32 cellular contexts compared by ENCODE assay signal in the genomic region with DNA sequence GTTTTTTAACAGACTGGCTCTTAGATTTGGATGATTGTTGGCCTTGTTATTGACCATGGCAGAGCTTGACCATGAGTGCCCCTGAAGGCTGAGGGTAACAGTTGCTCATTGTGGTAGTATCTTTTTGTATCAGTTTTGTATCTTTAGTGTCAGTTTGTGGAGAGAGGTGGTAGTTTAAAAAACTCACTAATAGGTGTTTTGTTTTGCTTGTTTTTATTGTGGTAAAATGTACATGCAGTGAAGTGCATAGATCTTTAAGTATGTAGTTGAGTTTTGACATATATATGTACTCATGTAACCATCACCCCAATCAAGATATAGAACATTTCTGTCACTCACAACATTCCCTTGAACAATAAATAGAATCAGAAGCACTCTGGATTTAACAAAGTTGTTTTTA. TPM values are rescaled to one million over a fixed set of nuclear protein-coding genes. Genes with fewer than 3 reads are reported as not detected.
A peak's percentile ranks its signal among the peaks of the same experiment; 100 is the strongest.
DNase-seq lines count a peak whose midpoint lies in the region; ATAC-seq and TF ChIP-seq lines count a peak whose summit lies in the region.
"Had no signal": no experiment of that assay in that cellular context is flagged by ENCODE, and none has a peak within 500 bp of the region (broad histone marks: within the 10 kb centered on the region; RNA-seq: fewer than 3 reads in every experiment).

No MANE protein-coding gene starts in this region.

- peak overlapping the region in 8 of 11 experiments; percentile 2 to 74 (median 24); a peak in 11 of 22 replicates for H3K4me2 ChIP-seq in BLaER1 treated with 17β-estradiol and CSF1 and Interleukin-3, amounts not matched to agents 10 nM and 100 nM
- H3K4me2 ChIP-seq: A549, PC-9 had no signal

- intact Hi-C loops in posterior vena cava (cut with DNase I), result no loop called here

- H3K27ac ChIP-seq in BLaER1 treated with 17β-estradiol and CSF1 and Interleukin-3, amounts not matched to agents 10 nM and 100 nM, result no peak overlapping the region
- no peak overlapping the region for H3K27ac ChIP-seq in tibial nerve
- H3K27ac ChIP-seq: A549, body of pancreas, esophagus squamous epithelium, foreskin keratinocyte, heart left ventricle, left ventricle myocardium inferior, PC-9, upper lobe of right lung had no signal

- no peaks in the 10 kb centered on the region for H3K9me3 Mint-ChIP-seq in activated T-helper 17 cell treated with anti-CD3 and anti-CD28 coated beads, Interleukin-2, amount 50 U/mL, for 72 hours
- H3K9me3 Mint-ChIP-seq: CD8-positive, alpha-beta T cell; stimulated activated naive B cell treated with anti-CD40 and anti-IgM and Interleukin-4, amounts not matched to agents 10 μg/mL and 1 μg/mL and 100 μg/mL, for 72 hours had no signal

- H3K36me3 ChIP-seq in BLaER1 treated with 17β-estradiol and CSF1 and Interleukin-3, amounts not matched to agents 10 nM and 100 nM, result peaks cover 0 to 40% (median 17%) of the 10 kb centered on the region in 11 experiments; a peak in 14 of 22 replicates
- no peaks in the 10 kb centered on the region for H3K36me3 ChIP-seq in tibial nerve
- H3K36me3 ChIP-seq: esophagus squamous epithelium, heart left ventricle, left ventricle myocardium inferior, upper lobe of right lung had no signal

- peak overlapping the region; percentile 10 for H3K4me3 Mint-ChIP-seq in activated T-helper 17 cell treated with anti-CD3 and anti-CD28 coated beads, Interleukin-2, amount 50 U/mL, for 72 hours
- H3K4me3 Mint-ChIP-seq: CD8-positive, alpha-beta T cell; nephron progenitor cell; stimulated activated naive B cell treated with anti-CD40 and anti-IgM and Interleukin-4, amounts not matched to agents 10 μg/mL and 1 μg/mL and 100 μg/mL, for 72 hours; T-helper 17 cell had no signal

- H4K20me1 ChIP-seq in BLaER1 treated with 17β-estradiol and CSF1 and Interleukin-3, amounts not matched to agents 10 nM and 100 nM, result peaks cover 46 to 100% (median 98%) of the 10 kb centered on the region in 11 experiments; a peak in 20 of 22 replicates

- peaks cover 23% of the 10 kb centered on the region for H3K4me1 Mint-ChIP-seq in activated T-helper 17 cell treated with anti-CD3 and anti-CD28 coated beads, Interleukin-2, amount 50 U/mL, for 72 hours

- H3K9ac ChIP-seq in BLaER1 treated with 17β-estradiol and CSF1 and Interleukin-3, amounts not matched to agents 10 nM and 100 nM, result no peak overlapping the region

- no peaks in the 10 kb centered on the region for H3K27me3 Mint-ChIP-seq in activated T-helper 17 cell treated with anti-CD3 and anti-CD28 coated beads, Interleukin-2, amount 50 U/mL, for 72 hours
- H3K27me3 Mint-ChIP-seq: stimulated activated naive B cell treated with anti-CD40 and anti-IgM and Interleukin-4, amounts not matched to agents 10 μg/mL and 1 μg/mL and 100 μg/mL, for 72 hours; T-helper 17 cell had no signal

- H3K4me3 ChIP-seq in BLaER1 treated with 17β-estradiol and CSF1 and Interleukin-3, amounts not matched to agents 10 nM and 100 nM, result no peak overlapping the region
- no peak overlapping the region for H3K4me3 ChIP-seq in tibial nerve
- H3K4me3 ChIP-seq: A549, body of pancreas, esophagus squamous epithelium, heart left ventricle, left ventricle myocardium inferior, PC-9, upper lobe of right lung had no signal

- ATAC-seq in GM18861 (IDR thresholded peaks at IDR 0.05; ENCODE audit: unreplicated experiment), result peak; percentile 52
- peak; percentile 34 for ATAC-seq in HG02759 (IDR thresholded peaks at IDR 0.05; ENCODE audit: unreplicated experiment)
- no peak for ATAC-seq in activated T-helper 17 cell treated with anti-CD3 and anti-CD28 coated beads, Interleukin-2, amount 50 U/mL, for 72 hours (replicated peaks)
- ATAC-seq: A549; body of pancreas; CD8-positive, alpha-beta T cell; foreskin keratinocyte; heart left ventricle; Right ventricle myocardium inferior; SK-N-SH treated with all-trans-retinoic acid at 6 μM for 48 hours; stimulated activated naive B cell treated with anti-CD40 and anti-IgM and Interleukin-4, amounts not matched to agents 10 μg/mL and 1 μg/mL and 100 μg/mL, for 72 hours; T-helper 17 cell; upper lobe of right lung had no signal

- TF ChIP-seq POLR2A in tibial nerve (IDR thresholded peaks at IDR 0.05), result no peak

- H3K36me3 Mint-ChIP-seq in activated T-helper 17 cell treated with anti-CD3 and anti-CD28 coated beads, Interleukin-2, amount 50 U/mL, for 72 hours (ENCODE audit: low read depth), result peaks cover 9% of the 10 kb centered on the region
- H3K36me3 Mint-ChIP-seq: CD8-positive, alpha-beta T cell had no signal

- H3K9me3 ChIP-seq in BLaER1 treated with 17β-estradiol and CSF1 and Interleukin-3, amounts not matched to agents 10 nM and 100 nM (replicated peaks in 1 of 11), result peaks cover 0 to 23% (median 0%) of the 10 kb centered on the region in 11 experiments; a peak in 5 of 22 replicates
- H3K9me3 ChIP-seq in tibial nerve, result no peaks in the 10 kb centered on the region
- H3K9me3 ChIP-seq: A549, body of pancreas, esophagus squamous epithelium, heart left ventricle, left ventricle myocardium inferior, upper lobe of right lung had no signal

- H3K27ac Mint-ChIP-seq in activated T-helper 17 cell treated with anti-CD3 and anti-CD28 coated beads, Interleukin-2, amount 50 U/mL, for 72 hours, result peak overlapping the region; percentile 2
- H3K27ac Mint-ChIP-seq: CD8-positive, alpha-beta T cell; nephron progenitor cell; stimulated activated naive B cell treated with anti-CD40 and anti-IgM and Interleukin-4, amounts not matched to agents 10 μg/mL and 1 μg/mL and 100 μg/mL, for 72 hours; T-helper 17 cell had no signal

- no peak for TF ChIP-seq CTCF in tibial nerve (IDR thresholded peaks at IDR 0.05)

- DNase-seq in posterior vena cava (ENCODE audit: low spot score) (no peak), tibial nerve (ENCODE audit: low spot score in 2 of 2) (no peak), superior temporal gyrus (ENCODE audit: extremely low spot score) (no peak), MV-4-11 (lab: John Stamatoyannopoulos, UW) (no peak)
- DNase-seq: activated CD4-positive, alpha-beta T cell treated with anti-CD3 and anti-CD28 coated beads, Interleukin-2, amount 50 U/mL, for 48 hours; activated naive CD4-positive, alpha-beta T cell treated with anti-CD3 and anti-CD28 coated beads, Interleukin-2, amount 50 U/mL, for 16 hours; body of pancreas; CD8-positive, alpha-beta T cell; esophagus squamous epithelium; foreskin keratinocyte; heart left ventricle; KG1; left ventricle myocardium inferior; mesenchymal stem cell; NCI-H1417 treated with DMSO at 0.1 percent for 48 hours; NCI-H2081; NCI-H226; NCI-H526 treated with DMSO at 0.1 percent for 48 hours; nephron progenitor cell; PC-9; retina; stimulated activated naive B cell treated with anti-CD40 and anti-IgM and Interleukin-4, amounts not matched to agents 10 μg/mL and 1 μg/mL and 100 μg/mL, for 72 hours; substantia nigra; T-helper 17 cell; upper lobe of right lung had no signal

- no peak for TF ChIP-seq EP300 in tibial nerve (IDR thresholded peaks at IDR 0.05)

- H3K27me3 ChIP-seq in BLaER1 treated with 17β-estradiol and CSF1 and Interleukin-3, amounts not matched to agents 10 nM and 100 nM, result no peaks in the 10 kb centered on the region
- H3K27me3 ChIP-seq in tibial nerve, result no peaks in the 10 kb centered on the region
- H3K27me3 ChIP-seq: body of pancreas, esophagus squamous epithelium, foreskin keratinocyte, heart left ventricle, upper lobe of right lung had no signal

- H3K4me1 ChIP-seq in BLaER1 treated with 17β-estradiol and CSF1 and Interleukin-3, amounts not matched to agents 10 nM and 100 nM, result peaks cover 12 to 32% (median 25%) of the 10 kb centered on the region in 10 experiments; a peak in 19 of 20 replicates
- H3K4me1 ChIP-seq in tibial nerve, result peaks cover 0 to 25% (median 3%) of the 10 kb centered on the region in 4 donors
- H3K4me1 ChIP-seq: upper lobe of right lung had no signal

RNA-seq across cellular contexts. Expression of gene GMPS, which starts 9.8 kb away (rescaled TPM):
- 100 to 1,000 TPM in 1 of 2 donors, 10 to 100 TPM in 1; 83.5 to 113 TPM for total RNA-seq in activated T-helper 17 cell treated with anti-CD3 and anti-CD28 coated beads, Interleukin-2, amount 50 U/mL, for 72 hours
- 10 to 100 TPM; 36.1 to 47.4 TPM for total RNA-seq in posterior vena cava
- 10 to 100 TPM; 21.8 to 42.2 (median 32.8) TPM for total RNA-seq in tibial nerve

RNA-seq across cellular contexts. Expression of gene SLC33A1, which starts 26.1 kb away (rescaled TPM):
- 10 to 100 TPM; 21.5 to 23.2 TPM for total RNA-seq in activated T-helper 17 cell treated with anti-CD3 and anti-CD28 coated beads, Interleukin-2, amount 50 U/mL, for 72 hours
- 10 to 100 TPM; 24.3 to 31.3 TPM for total RNA-seq in posterior vena cava
- 10 to 100 TPM; 26.4 to 30.6 (median 29.6) TPM for total RNA-seq in tibial nerve
